In the genomic region with DNA sequence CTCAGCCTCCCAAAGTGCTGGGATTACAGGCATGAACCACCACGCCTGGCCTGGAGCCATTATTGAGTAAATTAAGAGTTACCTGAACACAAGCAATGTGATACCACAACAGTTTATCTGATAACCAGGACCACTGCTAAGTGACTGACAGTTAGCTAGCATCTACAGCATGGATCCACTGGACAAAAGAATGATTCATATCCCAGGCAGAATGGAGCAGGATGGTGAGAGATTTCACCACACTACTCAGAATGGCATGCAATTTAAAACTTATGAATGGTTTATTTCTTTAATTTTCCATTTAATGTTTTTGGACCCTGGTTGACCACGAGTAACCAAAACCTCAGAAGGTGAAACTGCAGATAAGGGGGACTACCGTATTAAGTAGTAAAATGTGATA, we compare ENCODE assay signal across 1 cellular context.
A peak's percentile ranks its signal among the peaks of the same experiment; 100 is the strongest.
TF ChIP-seq lines count a peak whose summit lies in the region.

No MANE protein-coding gene starts in this region.

TF ChIP-seq in endothelial cell of umbilical vein, 7 proteins besides CTCF, POLR2A, EP300 and RAD21 (continued from another document):
- peak; percentile 7 for TF ChIP-seq FOS (IDR thresholded peaks at IDR 0.05; ENCODE audit: borderline replicate concordance, insufficient read depth, low read length)
